Comparison of ENCODE assay signal across 19 cellular contexts in genomic region chr16:19400709-19401108, GRCh38. TPM values are rescaled to one million over a fixed set of nuclear protein-coding genes. Genes with fewer than 3 reads are reported as not detected.
A peak's percentile ranks its signal among the peaks of the same experiment; 100 is the strongest.
DNase-seq lines count a peak whose midpoint lies in the region; ATAC-seq, FAIRE-seq and TF ChIP-seq lines count a peak whose summit lies in the region.
"Had no signal": no experiment of that assay in that cellular context is flagged by ENCODE, and none has a peak within 500 bp of the region (broad histone marks: within the 10 kb centered on the region; RNA-seq: fewer than 3 reads in every experiment).

No MANE protein-coding gene starts in this region.

- no peak overlapping the region for H4K8ac ChIP-seq in neuronal stem cell (ENCODE audit: low read depth, low read length)

- H2AFZ ChIP-seq in SK-N-SH (ENCODE audit: low read depth), result no peak overlapping the region
- no peak overlapping the region for H2AFZ ChIP-seq in neuronal stem cell (ENCODE audit: low read length)

- no peak overlapping the region for H2BK5ac ChIP-seq in neuronal stem cell (ENCODE audit: low read length)

- H3K4me1 ChIP-seq in SK-N-SH (ENCODE audit: control insufficient read depth in 1 of 2, insufficient read depth in 2 of 2, low read depth in 1 of 2, low read length in 1 of 2) (no peaks in the 10 kb centered on the region; a peak in 1 of 4 replicates), transverse colon (peaks cover under 1 to 13% (median 8%) of the 10 kb centered on the region in 4 donors), neuronal stem cell (ENCODE audit: control insufficient read depth in 2 of 2, insufficient read depth in 1 of 2, low read depth in 1 of 2, low read length in 2 of 2) (no peaks in the 10 kb centered on the region)
- H3K4me1 ChIP-seq: SJSA1 had no signal

- no peak overlapping the region for H2BK12ac ChIP-seq in neuronal stem cell (ENCODE audit: low read length)

- no peak for ATAC-seq in SK-N-SH treated with all-trans-retinoic acid at 6 μM for 48 hours
- ATAC-seq: effector memory CD8-positive, alpha-beta T cell had no signal

- CTCF ChIA-PET in SK-N-SH (lab: Yijun Ruan, JAX), result interaction anchor here (1.1 to 2.5 kb wide), 3 partner anchors 11 to 461 kb away, joined by 3 to 12 read pairs (median 3); no protein-coding TSS in a partner anchor

- no peak for FAIRE-seq in GM12892 (lab: Jason Lieb, UNC)

- H3K4me2 ChIP-seq in SK-N-SH, result no peak overlapping the region
- no peak overlapping the region for H3K4me2 ChIP-seq in neuronal stem cell (ENCODE audit: insufficient read depth, low read length, poor library complexity, severe bottlenecking)

- H2BK120ac ChIP-seq in neuronal stem cell (ENCODE audit: low read depth, low read length), result no peak overlapping the region

- H3K27ac ChIP-seq in SK-N-SH (ENCODE audit: low read depth in 2 of 2, low read length in 1 of 2), result no peak overlapping the region
- no peak overlapping the region for H3K27ac ChIP-seq in transverse colon
- no peak overlapping the region for H3K27ac ChIP-seq in neuronal stem cell (replicated peaks; ENCODE audit: low read length)
- H3K27ac ChIP-seq: SJSA1 had no signal

- no peak overlapping the region for H2BK15ac ChIP-seq in neuronal stem cell (ENCODE audit: low read length)

- peaks cover 24% of the 10 kb centered on the region for H3K27me3 Mint-ChIP-seq in neural crest cell (ENCODE audit: low read depth)

- H3K4ac ChIP-seq in neuronal stem cell (ENCODE audit: low read length), result no peak overlapping the region

- TF ChIP-seq POLR2A in transverse colon (IDR thresholded peaks at IDR 0.05), result no peak
- no peak for TF ChIP-seq POLR2A in GM12892 (IDR thresholded peaks at IDR 0.05; ENCODE audit: low read depth, low read length)

- H3K36me3 ChIP-seq in SK-N-SH (replicated peaks in 1 of 2; ENCODE audit: control insufficient read depth in 1 of 2, insufficient read depth in 2 of 2, low read length in 1 of 2), result no peaks in the 10 kb centered on the region
- H3K36me3 ChIP-seq in transverse colon, result no peaks in the 10 kb centered on the region
- no peaks in the 10 kb centered on the region for H3K36me3 ChIP-seq in neuronal stem cell (replicated peaks in 1 of 2; ENCODE audit: control insufficient read depth in 2 of 2, insufficient read depth in 2 of 2, low read length in 2 of 2)
- H3K36me3 ChIP-seq: SJSA1 had no signal

- intact Hi-C loops in transverse colon (cut with DNase I; ENCODE audit: low total_unique reads), result no loop called here

- peaks cover 3% of the 10 kb centered on the region for H3K36me3 Mint-ChIP-seq in neural crest cell (ENCODE audit: low read depth)

- no peak overlapping the region for H3K27ac Mint-ChIP-seq in neural crest cell (ENCODE audit: unreplicated experiment)
- H3K27ac Mint-ChIP-seq: activated T-cell treated with anti-CD3 and anti-CD28 coated beads, Interleukin-2, amount 50 U/mL, for 24 hours; effector memory CD8-positive, alpha-beta T cell; naive B cell had no signal

- H3K27me3 ChIP-seq in SK-N-SH (ENCODE audit: insufficient read depth) (no peaks in the 10 kb centered on the region), transverse colon (no peaks in the 10 kb centered on the region), neuronal stem cell (ENCODE audit: control insufficient read depth in 3 of 3, insufficient read depth in 3 of 3, low read depth in 1 of 3, low read length in 3 of 3) (peaks cover 0 to 13% (median 0%) of the 10 kb centered on the region in 3 experiments)
- H3K27me3 ChIP-seq: SJSA1 had no signal

- H3K79me2 ChIP-seq in SK-N-SH (ENCODE audit: insufficient read depth), result no peaks in the 10 kb centered on the region

- peaks cover 9% of the 10 kb centered on the region for H3K9me3 Mint-ChIP-seq in neural crest cell

- H3K4me1 Mint-ChIP-seq in neural crest cell, result no peaks in the 10 kb centered on the region
- H3K4me1 Mint-ChIP-seq: naive B cell had no signal

- no peak overlapping the region for H3K4me3 Mint-ChIP-seq in neural crest cell
- H3K4me3 Mint-ChIP-seq: activated T-cell treated with anti-CD3 and anti-CD28 coated beads, Interleukin-2, amount 50 U/mL, for 24 hours; effector memory CD8-positive, alpha-beta T cell; naive B cell had no signal

- no peaks in the 10 kb centered on the region for H4K20me1 ChIP-seq in SK-N-SH (ENCODE audit: insufficient read depth)

- H3K23ac ChIP-seq in neuronal stem cell (ENCODE audit: low read depth, low read length, poor library complexity), result no peak overlapping the region

- H3K14ac ChIP-seq in neuronal stem cell (ENCODE audit: low read length), result no peak overlapping the region

- H3K18ac ChIP-seq in neuronal stem cell (ENCODE audit: low read length), result no peak overlapping the region

- WGBS in SK-N-SH (ENCODE audit: low lambda C conversion rate), result 30% methylated on average over 7 of the region's 7 CpGs
- 72% methylated on average over 7 of the region's 7 CpGs; no CpG with 5 or more reads in 1 of the 2 donors for WGBS in transverse colon (ENCODE audit: low coverage in 1 of 2), 2 donors
- no CpG with 5 or more reads among the region's 7 CpGs for WGBS in neuronal stem cell (ENCODE audit: extremely low coverage in 2 of 2, insufficient read length in 2 of 2, insufficient replicate concordance in 1 of 2), 2 donors

- H3K9me3 ChIP-seq in SK-N-SH (no peaks in the 10 kb centered on the region), transverse colon (peaks cover 10 to 20% of the 10 kb centered on the region in 2 donors), neuronal stem cell (replicated peaks in 1 of 2; ENCODE audit: control insufficient read depth in 2 of 2, insufficient read depth in 1 of 2, low read depth in 1 of 2, low read length in 2 of 2) (no peaks in the 10 kb centered on the region)
- H3K9me3 ChIP-seq: SJSA1 had no signal

- DNase-seq in SK-N-SH (no peak), HT1080 (ENCODE audit: low read depth) (peak; percentile 43), RPMI8226 (peak; percentile 42), neural crest cell (ENCODE audit: low read depth, low spot score) (no peak), transverse colon (no peak), GM12892 (ENCODE audit: insufficient read length) (no peak), neuronal stem cell (ENCODE audit: low spot score) (no peak)
- DNase-seq: activated CD4-positive, CD25-positive, alpha-beta regulatory T cell treated with anti-CD3 and anti-CD28 coated beads, Interleukin-2, amount 50 U/mL, for 72 hours; activated T-cell treated with anti-CD3 and anti-CD28 coated beads, Interleukin-2, amount 50 U/mL, for 24 hours; anterior cingulate cortex; effector memory CD8-positive, alpha-beta T cell; glutamatergic neuron; naive B cell; NCI-H446; retina; stimulated activated CD4-positive, alpha-beta T cell treated with anti-CD3 and anti-CD28 coated beads, Interleukin-4, amount 100 ng/mL, for 1 hour; stimulated activated naive CD4-positive, alpha-beta T cell had no signal

- H3F3A ChIP-seq in SK-N-SH (replicated peaks; ENCODE audit: insufficient read depth), result no peaks in the 10 kb centered on the region

- POLR2A ChIA-PET in SK-N-SH (lab: Yijun Ruan, JAX), result no interaction called here

- in situ Hi-C loops in transverse colon (cut with MboI; ENCODE audit: low pct_ligation_motif_present in 1 of 4, low pct_unique_long_range_greater_than_20kb in 1 of 4, low sequenced_read_pairs in 3 of 4), result no loop called here

- TF ChIP-seq RAD21 in SK-N-SH (IDR thresholded peaks at IDR 0.05; ENCODE audit: low read length), result peak; percentile 19; the same call in 1 of the 2 replicates

- H2AK5ac ChIP-seq in neuronal stem cell (ENCODE audit: low read depth, low read length), result no peak overlapping the region

- no peak for TF ChIP-seq CTCF in SK-N-SH (IDR thresholded peaks at IDR 0.05)
- TF ChIP-seq CTCF in neural crest cell (conservative IDR thresholded peaks at IDR 0.05), result peak; percentile 16
- no peak for TF ChIP-seq CTCF in transverse colon (IDR thresholded peaks at IDR 0.05)

- no peak overlapping the region for H4K91ac ChIP-seq in neuronal stem cell (ENCODE audit: low read depth, low read length, poor library complexity)

- H3K9ac ChIP-seq in SK-N-SH, result no peak overlapping the region
- H3K9ac ChIP-seq in neuronal stem cell (ENCODE audit: low read depth, low read length, poor library complexity), result no peak overlapping the region

- no peaks in the 10 kb centered on the region for H3K9me2 ChIP-seq in SK-N-SH

- H3K4me3 ChIP-seq in SK-N-SH (ENCODE audit: low read depth in 2 of 2, low read length in 1 of 2) (no peak overlapping the region), transverse colon (no peak overlapping the region), neuronal stem cell (ENCODE audit: low read length in 2 of 2) (no peak overlapping the region)
- H3K4me3 ChIP-seq: SJSA1 had no signal

- no peaks in the 10 kb centered on the region for H3K79me1 ChIP-seq in neuronal stem cell (ENCODE audit: low read depth, low read length)

- TF ChIP-seq EP300 in SK-N-SH (IDR thresholded peaks at IDR 0.05; ENCODE audit: borderline replicate concordance in 1 of 2, low read depth in 1 of 2, low read length in 1 of 2), result no peak
- TF ChIP-seq EP300 in transverse colon (IDR thresholded peaks at IDR 0.05; ENCODE audit: low read depth), result no peak

TF ChIP-seq in SK-N-SH treated with all-trans-retinoic acid at 6 μM for 48 hours, 23 proteins besides CTCF, POLR2A, EP300 and RAD21 (continues in another document):
- TF ChIP-seq ZNF8 (CRISPR knock-in tag; IDR thresholded peaks at IDR 0.05) (no peak), SNAI2 (CRISPR knock-in tag; IDR thresholded peaks at IDR 0.05) (no peak), ZC3H10 (CRISPR knock-in tag; IDR thresholded peaks at IDR 0.05) (no peak), GLIS3 (CRISPR knock-in tag; IDR thresholded peaks at IDR 0.05) (no peak), ESRRG (CRISPR knock-in tag; IDR thresholded peaks at IDR 0.05) (no peak)

RNA-seq across cellular contexts. Expression of gene TMC5, which starts 17.0 kb away (rescaled TPM):
- not detected in 2 replicates for polyA plus RNA-seq in SK-N-SH (2012; rRNA removed)
- polyA plus RNA-seq in SK-N-SH (2012; cell fraction: cytosol; rRNA removed), result not detected in 2 replicates
- not detected in 2 replicates for polyA plus RNA-seq in SK-N-SH (2012; cell fraction: nucleus; rRNA removed)
- total RNA-seq in HT1080 (2014; rRNA removed; shearing (Covaris generic)), result not detected in 2 replicates
- not detected in 2 replicates for polyA plus RNA-seq in HT1080 (2015; cell fraction: cytosol; rRNA removed)
- polyA plus RNA-seq in HT1080 (2015; cell fraction: nucleus; rRNA removed), result 0.04 TPM in 1 of 2 replicates, not detected in the other
- total RNA-seq in neural crest cell (not detected in 2 replicates), transverse colon (10 to 100 TPM; 14.5 to 94.6 (median 82.4) TPM)
- not detected for polyA plus RNA-seq in GM12892 (2012; ENCODE audit: missing spikeins)
- 0.11 TPM for polyA plus RNA-seq in neuronal stem cell (2013, experiment 1 of 2)
- polyA plus RNA-seq in neuronal stem cell (2013, experiment 2 of 2), result 0.94 TPM
- total RNA-seq: SJSA1 had no signal

Comparison
In these comparisons a context has a peak if more than half of its experiments do, and no peak if none do; other contexts are left out.
1. DNase-seq: peak in HT1080 (single experiment) and RPMI8226 (single experiment); none in SK-N-SH (single experiment), neural crest cell (single experiment), transverse colon (single experiment), GM12892 (single experiment) and neuronal stem cell (single experiment).
2. RNA of gene TMC5, which starts 17.0 kb away (total RNA-seq): 14.5 to 94.6 TPM in transverse colon; not detected in neural crest cell and not detected in HT1080; every median in the first group is over 10 times any median in the second.